In the genomic region with DNA sequence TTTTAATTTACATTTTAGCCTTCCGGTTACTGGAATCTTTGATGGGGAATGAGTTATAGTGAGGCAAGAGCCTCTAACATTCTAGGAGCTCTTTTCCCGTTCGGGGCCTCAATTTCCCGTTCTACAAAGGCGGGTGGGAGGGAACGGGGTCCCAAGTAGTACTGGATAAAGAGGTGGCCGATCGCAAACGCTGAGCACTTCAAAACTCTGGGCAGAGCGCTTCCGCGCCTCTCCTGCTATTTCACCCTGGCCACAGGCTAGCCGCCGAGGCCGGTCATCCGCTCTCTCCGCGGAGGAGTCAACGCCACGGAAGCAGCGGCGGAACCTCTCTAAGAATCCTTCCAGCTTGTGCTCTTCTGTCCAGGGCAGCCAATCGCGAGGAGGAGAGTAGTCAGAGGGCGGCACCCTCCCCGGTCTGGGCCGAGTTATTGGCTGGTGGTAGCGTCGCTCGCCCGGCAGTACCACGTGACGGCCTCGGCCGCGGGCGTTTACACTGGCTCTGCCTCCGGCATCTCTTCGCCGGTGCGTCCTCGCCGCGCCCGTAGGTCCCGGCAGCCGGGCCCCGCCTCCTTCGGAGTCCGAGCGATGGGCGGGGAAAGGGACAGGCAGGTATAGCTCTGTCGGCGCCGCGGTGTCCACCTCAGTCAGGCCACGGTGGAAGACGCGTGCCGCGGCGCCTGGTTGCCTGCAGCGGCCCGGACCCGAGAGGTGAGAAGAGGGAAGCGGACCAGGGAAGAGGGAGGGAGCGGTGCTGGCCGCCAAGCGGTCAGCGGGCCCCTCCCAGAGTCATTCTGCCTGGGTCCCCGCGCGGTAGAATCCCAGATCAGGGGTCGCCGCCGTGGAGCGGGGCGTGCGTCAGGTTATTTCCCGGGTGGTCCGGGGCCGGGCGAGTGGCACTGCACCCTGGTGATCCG, we compare ENCODE assay signal across 8 cellular contexts. TPM values are rescaled to one million over a fixed set of nuclear protein-coding genes. Genes with fewer than 3 reads are reported as not detected.
DNase-seq lines count a peak whose midpoint lies in the region; ATAC-seq and TF ChIP-seq lines count a peak whose summit lies in the region.

A gene (plus strand): TSS at position 487 of the 914 bp plus-strand sequence. CDS start 16,895 bp downstream, outside the sequence.

- no peaks in the 10 kb centered on the region for H3K36me3 ChIP-seq in muscle layer of duodenum (ENCODE audit: control insufficient read depth in 1 of 2, insufficient read depth in 2 of 2, low read length in 2 of 2)

- ATAC-seq in GM21717 (IDR thresholded peaks at IDR 0.05; ENCODE audit: unreplicated experiment) (peak; percentile 100), esophagus mucosa (peak; percentile 99)

- no peaks in the 10 kb centered on the region for H3K27me3 ChIP-seq in muscle layer of duodenum (ENCODE audit: low read depth, low read length)

- peak within 1 kb of the TSS; percentile 96 for H3K27ac ChIP-seq in muscle layer of duodenum (ENCODE audit: low read length)

- peaks cover 6 to 8% of the 10 kb centered on the region in 2 donors for H3K4me1 ChIP-seq in muscle layer of duodenum (ENCODE audit: control insufficient read depth in 1 of 2, insufficient read depth in 2 of 2, low read length in 2 of 2)

- peak within 1 kb of the TSS; percentile 66 to 67 for H3K4me3 ChIP-seq in muscle layer of duodenum (ENCODE audit: low read depth in 1 of 2, low read length in 2 of 2)

- in situ Hi-C loops in KBM-7 (cut with MboI; ENCODE audit: low pct_unique_long_range_greater_than_20kb, low sequenced_read_pairs): no loop called here

- DNase-seq in DMS53 (lab: John Stamatoyannopoulos, UW): peak; percentile 100
- DNase-seq in KBM-7: peak; percentile 97
- DNase-seq in activated T-cell treated with anti-CD3 and anti-CD28 coated beads, Interleukin-2, amount 50 U/mL, for 48 hours: peak; percentile 94 to 96
- peak; percentile 90 to 93 for DNase-seq in stimulated activated CD8-positive, alpha-beta memory T cell treated with anti-CD3 and anti-CD28 coated beads, Interleukin-7, amount 100 ng/mL, for 4 hours (ENCODE audit: low read depth in 2 of 2)

- H3K9me3 ChIP-seq in muscle layer of duodenum (ENCODE audit: control insufficient read depth in 1 of 2, low read length in 2 of 2): no peaks in the 10 kb centered on the region

TF ChIP-seq in PFSK-1, 5 proteins besides CTCF, POLR2A, EP300 and RAD21:
- TF ChIP-seq TAF1 (IDR thresholded peaks at IDR 0.05; ENCODE audit: borderline replicate concordance, insufficient read depth, low read length): peak; percentile 75; the same call in 1 of the 2 replicates
- peak; percentile 94 for TF ChIP-seq POLR2AphosphoS5 (IDR thresholded peaks at IDR 0.05; ENCODE audit: low read depth, low read length)
- TF ChIP-seq FOXP2 (optimal IDR thresholded peaks at IDR 0.05; ENCODE audit: borderline replicate concordance, extremely low read depth, extremely low read length, insufficient read depth): peak; percentile 82
- TF ChIP-seq, protein P1, sequence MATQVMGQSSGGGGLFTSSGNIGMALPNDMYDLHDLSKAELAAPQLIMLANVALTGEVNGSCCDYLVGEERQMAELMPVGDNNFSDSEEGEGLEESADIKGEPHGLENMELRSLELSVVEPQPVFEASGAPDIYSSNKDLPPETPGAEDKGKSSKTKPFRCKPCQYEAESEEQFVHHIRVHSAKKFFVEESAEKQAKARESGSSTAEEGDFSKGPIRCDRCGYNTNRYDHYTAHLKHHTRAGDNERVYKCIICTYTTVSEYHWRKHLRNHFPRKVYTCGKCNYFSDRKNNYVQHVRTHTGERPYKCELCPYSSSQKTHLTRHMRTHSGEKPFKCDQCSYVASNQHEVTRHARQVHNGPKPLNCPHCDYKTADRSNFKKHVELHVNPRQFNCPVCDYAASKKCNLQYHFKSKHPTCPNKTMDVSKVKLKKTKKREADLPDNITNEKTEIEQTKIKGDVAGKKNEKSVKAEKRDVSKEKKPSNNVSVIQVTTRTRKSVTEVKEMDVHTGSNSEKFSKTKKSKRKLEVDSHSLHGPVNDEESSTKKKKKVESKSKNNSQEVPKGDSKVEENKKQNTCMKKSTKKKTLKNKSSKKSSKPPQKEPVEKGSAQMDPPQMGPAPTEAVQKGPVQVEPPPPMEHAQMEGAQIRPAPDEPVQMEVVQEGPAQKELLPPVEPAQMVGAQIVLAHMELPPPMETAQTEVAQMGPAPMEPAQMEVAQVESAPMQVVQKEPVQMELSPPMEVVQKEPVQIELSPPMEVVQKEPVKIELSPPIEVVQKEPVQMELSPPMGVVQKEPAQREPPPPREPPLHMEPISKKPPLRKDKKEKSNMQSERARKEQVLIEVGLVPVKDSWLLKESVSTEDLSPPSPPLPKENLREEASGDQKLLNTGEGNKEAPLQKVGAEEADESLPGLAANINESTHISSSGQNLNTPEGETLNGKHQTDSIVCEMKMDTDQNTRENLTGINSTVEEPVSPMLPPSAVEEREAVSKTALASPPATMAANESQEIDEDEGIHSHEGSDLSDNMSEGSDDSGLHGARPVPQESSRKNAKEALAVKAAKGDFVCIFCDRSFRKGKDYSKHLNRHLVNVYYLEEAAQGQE (IDR thresholded peaks at IDR 0.05; ENCODE audit: insufficient read depth in 1 of 2, low read depth in 2 of 2, low read length in 2 of 2): 0 out of 4 replicates have a peak, but pooled peaks have one; percentile 32 to 48
- TF ChIP-seq SIN3A (IDR thresholded peaks at IDR 0.05; ENCODE audit: borderline replicate concordance, insufficient read depth, low read length): peak; percentile 20; the same call in 1 of the 2 replicates

RNA-seq across cellular contexts. Expression of the gene that starts here (rescaled TPM):
- 2.3 TPM for polyA plus RNA-seq in PFSK-1 (2012; ENCODE audit: insufficient read length, low read depth)
- total RNA-seq in esophagus mucosa: 8.9 TPM

Comparison
In these comparisons a context has a peak if more than half of its experiments do, and no peak if none do; other contexts are left out.
1. Peak in every context shown above with its lines: DNase-seq, ATAC-seq, H3K4me3 ChIP-seq and H3K27ac ChIP-seq.